ENCODE assay signal across 8 cellular contexts in the genomic region with DNA sequence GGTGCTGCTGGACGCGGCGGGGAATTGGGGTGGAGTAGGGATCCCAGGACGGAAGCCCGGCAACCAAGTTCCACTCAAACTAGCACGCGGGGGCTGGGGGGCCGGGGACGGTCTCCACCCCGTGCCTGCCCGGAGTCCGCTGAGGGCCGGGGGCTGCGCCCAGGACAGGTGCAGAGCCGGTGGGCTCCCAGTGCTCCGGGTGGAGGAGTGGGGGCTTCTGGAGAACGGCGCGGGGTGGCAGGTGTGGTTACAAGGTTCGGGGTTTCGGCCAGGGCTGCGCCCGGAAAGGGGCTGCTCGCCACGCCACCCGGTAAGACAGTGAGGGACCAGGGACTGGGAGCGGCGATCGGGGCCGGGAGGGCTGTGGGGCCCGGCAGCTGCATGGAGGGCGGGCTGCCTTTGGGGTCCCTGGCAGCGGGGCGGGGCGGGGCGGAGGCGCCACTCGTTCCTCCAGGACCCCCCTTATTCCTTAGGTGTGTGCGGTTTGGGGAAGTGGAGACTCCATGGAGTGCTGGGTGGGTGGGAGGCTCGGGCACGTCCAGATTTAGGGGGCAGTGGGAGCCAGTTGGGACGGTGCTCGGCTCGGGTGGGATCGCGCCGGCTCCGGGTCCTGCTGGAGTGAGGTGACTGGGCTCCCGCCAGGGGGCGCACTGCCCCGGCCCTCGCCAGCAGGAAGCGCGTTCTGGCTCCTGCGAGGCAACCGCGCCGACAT. TPM values are rescaled to one million over a fixed set of nuclear protein-coding genes. Genes with fewer than 3 reads are reported as not detected.
DNase-seq lines count a peak whose midpoint lies in the region; ATAC-seq and TF ChIP-seq lines count a peak whose summit lies in the region.

No MANE protein-coding gene starts in this region.

- H3K27me3 ChIP-seq in dorsolateral prefrontal cortex (peaks cover 0 to 37% (median 6%) of the 10 kb centered on the region in 45 donors), lower lobe of right lung (ENCODE audit: low read depth) (peaks cover 33% of the 10 kb centered on the region)

- H3K4me3 ChIP-seq in dorsolateral prefrontal cortex (peak overlapping the region; percentile 40 to 76 (median 61)), lower lobe of right lung (peak overlapping the region; percentile 68)

- no peaks in the 10 kb centered on the region for H3K9me3 ChIP-seq in lower lobe of right lung

- H3K36me3 ChIP-seq in lower lobe of right lung = no peaks in the 10 kb centered on the region

- CTCF ChIA-PET in GM10248 (lab: Yijun Ruan, JAX) = interaction anchor here (1.0 kb wide), 1 partner anchor 164 kb away, joined by 3 read pairs; no protein-coding TSS in a partner anchor

- DNase-seq in GM10248 (ENCODE audit: extremely low spot score) (peak; percentile 90), NCI-H226 (peak; percentile 54), dorsolateral prefrontal cortex (peak; percentile 60 to 92 (median 70)), lower lobe of right lung (peak; percentile 83)
- DNase-seq in activated CD4-positive, alpha-beta T cell treated with anti-CD3 and anti-CD28 coated beads, Interleukin-2, amount 50 U/mL, for 48 hours = peak; percentile 83 to 86
- peak; percentile 73 to 83 for DNase-seq in stimulated activated CD4-positive, alpha-beta T cell treated with anti-CD3 and anti-CD28 coated beads, Interleukin-4, amount 100 ng/mL, for 4 hours

- ATAC-seq in HG02763 (IDR thresholded peaks at IDR 0.05; ENCODE audit: unreplicated experiment) = peak; percentile 47
- ATAC-seq in lower lobe of right lung = peak; percentile 90 to 91
- no peak for ATAC-seq in GM18520 (IDR thresholded peaks at IDR 0.05; ENCODE audit: unreplicated experiment)

- intact Hi-C loops in dorsolateral prefrontal cortex (cut with DNase I) = loop anchor here (1.0 to 5.0 kb wide), 6 partner anchors 95 to 185 kb away; no protein-coding TSS in a partner anchor
- intact Hi-C loops in lower lobe of right lung (cut with DNase I) = no loop called here

- TF ChIP-seq CTCF in GM10248 (IDR thresholded peaks at IDR 0.05; ENCODE audit: control extremely low read depth, extremely low read depth, low read depth, missing control alignments) (peak; percentile 82), dorsolateral prefrontal cortex (IDR thresholded peaks at IDR 0.05 in 54 of 56, conservative IDR thresholded peaks at IDR 0.05 in 2 of 56; ENCODE audit: low read depth in 1 of 56, partially characterized antibody in 56 of 56) (peak; percentile 66 to 99 (median 95)), lower lobe of right lung (IDR thresholded peaks at IDR 0.05) (peak; percentile 94)

- peak overlapping the region in 6 of 59 donors; percentile 6 to 78 (median 50) for H3K27ac ChIP-seq in dorsolateral prefrontal cortex
- peak overlapping the region; percentile 68 for H3K27ac ChIP-seq in lower lobe of right lung

- POLR2A ChIA-PET in GM10248 (lab: Yijun Ruan, JAX) = no interaction called here

- H3K4me1 ChIP-seq in lower lobe of right lung = peaks cover 43% of the 10 kb centered on the region

RNA-seq across cellular contexts. Expression of gene TSPAN18, which starts 0.8 kb away (rescaled TPM):
- total RNA-seq in dorsolateral prefrontal cortex (10 to 100 TPM in 2 of 120 experiments, 1 to 10 TPM in 118; 1.6 to 16.7 (median 5.0) TPM), lower lobe of right lung (38.4 TPM)
